ENCODE assay signal across 18 cellular contexts in genomic region chr6:27726620-27727023, GRCh38.
DNase-seq lines count a peak whose midpoint lies in the region; ATAC-seq and TF ChIP-seq lines count a peak whose summit lies in the region.
"Had no signal": no experiment of that assay in that cellular context is flagged by ENCODE, and none has a peak within 500 bp of the region (broad histone marks: within the 10 kb centered on the region; RNA-seq: fewer than 3 reads in every experiment).

No MANE protein-coding gene starts in this region.

- no peak for TF ChIP-seq EP300 in Ishikawa (IDR thresholded peaks at IDR 0.05; ENCODE audit: borderline replicate concordance)

- H3K4me3 ChIP-seq in neural progenitor cell = no peak overlapping the region
- H3K4me3 ChIP-seq: gastroesophageal sphincter, SJCRH30 had no signal

- H3K79me2 ChIP-seq in neural progenitor cell (ENCODE audit: low read depth) = no peaks in the 10 kb centered on the region

- peaks cover 4% of the 10 kb centered on the region for H3K27me3 Mint-ChIP-seq in neural progenitor cell (ENCODE audit: insufficient read depth, low read depth)

- H3K4me1 Mint-ChIP-seq in neural progenitor cell = peaks cover 2% of the 10 kb centered on the region
- H3K4me1 Mint-ChIP-seq: stimulated activated memory B cell treated with anti-CD40 and anti-IgM and Interleukin-4, amounts not matched to agents 10 μg/mL and 1 μg/mL and 100 μg/mL, for 72 hours had no signal

- H3K9me3 ChIP-seq in neural progenitor cell (ENCODE audit: low read depth) = no peaks in the 10 kb centered on the region
- H3K9me3 ChIP-seq: gastroesophageal sphincter, SJCRH30 had no signal

- no peaks in the 10 kb centered on the region for H3K36me3 ChIP-seq in neural progenitor cell
- H3K36me3 ChIP-seq: gastroesophageal sphincter, SJCRH30 had no signal

- H3F3A ChIP-seq in neural progenitor cell (ENCODE audit: low read depth) = no peaks in the 10 kb centered on the region

- H3K9me3 Mint-ChIP-seq in neural progenitor cell = no peaks in the 10 kb centered on the region
- H3K9me3 Mint-ChIP-seq: stimulated activated memory B cell treated with anti-CD40 and anti-IgM and Interleukin-4, amounts not matched to agents 10 μg/mL and 1 μg/mL and 100 μg/mL, for 72 hours had no signal

- in situ Hi-C loops in SK-MEL-5 (cut with HindIII; ENCODE audit: low pct_unique_long_range_greater_than_20kb, low sequenced_read_pairs) = no loop called here

- peaks cover 49% of the 10 kb centered on the region for H3K27me3 ChIP-seq in neural progenitor cell
- H3K27me3 ChIP-seq: SJCRH30 had no signal

- H4K20me1 ChIP-seq in neural progenitor cell (ENCODE audit: low read depth) = no peaks in the 10 kb centered on the region

- TF ChIP-seq RAD21 in Ishikawa (IDR thresholded peaks at IDR 0.05; ENCODE audit: low read depth) = no peak

- H3K36me3 Mint-ChIP-seq in neural progenitor cell = no peaks in the 10 kb centered on the region
- H3K36me3 Mint-ChIP-seq: stimulated activated memory B cell treated with anti-CD40 and anti-IgM and Interleukin-4, amounts not matched to agents 10 μg/mL and 1 μg/mL and 100 μg/mL, for 72 hours had no signal

- H3K4me1 ChIP-seq in neural progenitor cell = peaks cover 7% of the 10 kb centered on the region
- H3K4me1 ChIP-seq: gastroesophageal sphincter, SJCRH30 had no signal

- no peak overlapping the region for H3K27ac ChIP-seq in neural progenitor cell
- H3K27ac ChIP-seq: gastroesophageal sphincter, HL-60, SJCRH30 had no signal

- no peak for ATAC-seq in GM18520 (IDR thresholded peaks at IDR 0.05; ENCODE audit: unreplicated experiment)
- ATAC-seq: gastroesophageal sphincter; stimulated activated memory B cell treated with anti-CD40 and anti-IgM and Interleukin-4, amounts not matched to agents 10 μg/mL and 1 μg/mL and 100 μg/mL, for 72 hours had no signal

- H3K27ac Mint-ChIP-seq in neural progenitor cell = no peak overlapping the region
- H3K27ac Mint-ChIP-seq: progenitor cell of endocrine pancreas; stimulated activated memory B cell treated with anti-CD40 and anti-IgM and Interleukin-4, amounts not matched to agents 10 μg/mL and 1 μg/mL and 100 μg/mL, for 72 hours had no signal

- no peak for TF ChIP-seq CTCF in neural progenitor cell (IDR thresholded peaks at IDR 0.05)

- no peak overlapping the region for H3K9ac ChIP-seq in neural progenitor cell

- no peak overlapping the region for H3K4me2 ChIP-seq in neural progenitor cell

- no peak overlapping the region for H3K4me3 Mint-ChIP-seq in neural progenitor cell
- H3K4me3 Mint-ChIP-seq: stimulated activated memory B cell treated with anti-CD40 and anti-IgM and Interleukin-4, amounts not matched to agents 10 μg/mL and 1 μg/mL and 100 μg/mL, for 72 hours had no signal

- H2AFZ ChIP-seq in neural progenitor cell (replicated peaks) = no peak overlapping the region

- peak; percentile 59 for DNase-seq in activated CD8-positive, alpha-beta memory T cell treated with anti-CD3 and anti-CD28 coated beads, Interleukin-2, amount 50 U/mL, for 48 hours
- no peak for DNase-seq in activated CD8-positive, alpha-beta memory T cell treated with anti-CD3 and anti-CD28 coated beads, Interleukin-2, amount 50 U/mL, for 4 hours
- peak; percentile 65 for DNase-seq in SK-MEL-5 (ENCODE audit: low read depth, low spot score)
- peak; percentile 41 for DNase-seq in kidney glomerular epithelial cell (lab: John Stamatoyannopoulos, UW)
- no peak for DNase-seq in foreskin melanocyte
- DNase-seq in neural progenitor cell (ENCODE audit: low spot score) = no peak
- DNase-seq: anterior cingulate cortex, DMS153, kidney, NCI-H1048, NCI-H446 treated with DMSO at 0.1 percent for 48 hours, SJCRH30 had no signal

TF ChIP-seq in Ishikawa, 13 proteins besides CTCF, POLR2A, EP300 and RAD21:
- TF ChIP-seq REST (IDR thresholded peaks at IDR 0.05; ENCODE audit: low read depth) = no peak
- no peak for TF ChIP-seq TCF12 (IDR thresholded peaks at IDR 0.05; ENCODE audit: low read depth)
- TF ChIP-seq, protein P1, sequence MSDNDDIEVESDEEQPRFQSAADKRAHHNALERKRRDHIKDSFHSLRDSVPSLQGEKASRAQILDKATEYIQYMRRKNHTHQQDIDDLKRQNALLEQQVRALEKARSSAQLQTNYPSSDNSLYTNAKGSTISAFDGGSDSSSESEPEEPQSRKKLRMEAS (IDR thresholded peaks at IDR 0.05) = no peak
- TF ChIP-seq FOXM1 (IDR thresholded peaks at IDR 0.05; ENCODE audit: borderline replicate concordance, low read depth) = peak; percentile 39; the same call in 1 of the 2 replicates
- TF ChIP-seq TEAD4 (IDR thresholded peaks at IDR 0.05) = no peak; the same call in 1 of the 2 replicates

Comparison
In these comparisons a context has a peak if more than half of its experiments do, and no peak if none do; other contexts are left out.
1. DNase-seq: peak in activated CD8-positive, alpha-beta memory T cell treated with anti-CD3 and anti-CD28 coated beads, Interleukin-2, amount 50 U/mL, for 48 hours (single experiment), SK-MEL-5 (single experiment) and kidney glomerular epithelial cell (single experiment); none in activated CD8-positive, alpha-beta memory T cell treated with anti-CD3 and anti-CD28 coated beads, Interleukin-2, amount 50 U/mL, for 4 hours (single experiment), foreskin melanocyte (single experiment) and neural progenitor cell (single experiment).